26 cellular contexts compared by ENCODE assay signal in the genomic region with DNA sequence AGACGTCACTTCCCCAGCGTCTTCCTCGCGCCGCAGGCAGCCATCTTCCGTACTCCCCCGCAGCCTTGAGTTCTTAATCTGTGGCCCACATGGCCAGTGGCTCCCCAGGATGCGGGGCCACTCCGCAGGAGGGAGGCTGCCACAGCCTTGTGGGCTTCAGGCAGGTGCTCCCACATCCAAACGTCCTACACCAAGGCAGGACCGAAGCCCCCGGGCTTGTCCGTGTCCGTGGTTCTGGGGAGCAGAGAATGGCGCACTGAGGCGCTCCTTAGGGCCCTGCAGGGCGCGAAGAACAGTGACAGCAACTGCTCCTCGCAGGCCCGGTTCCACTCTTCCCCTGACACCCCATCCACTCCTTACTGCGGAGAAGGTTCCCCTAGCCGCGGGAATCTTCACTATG.
"Had no signal": no experiment of that assay in that cellular context is flagged by ENCODE, and none has a peak within 500 bp of the region (broad histone marks: within the 10 kb centered on the region; RNA-seq: fewer than 3 reads in every experiment).

No MANE protein-coding gene starts in this region.

- H3K27me3 ChIP-seq: colonic mucosa, esophagus muscularis mucosa, foreskin keratinocyte, gastroesophageal sphincter, heart right ventricle, right atrium auricular region, sigmoid colon, stomach, tibial artery, upper lobe of left lung had no signal

- H3K9me3 ChIP-seq: colonic mucosa, esophagus muscularis mucosa, gastroesophageal sphincter, prostate gland, right atrium auricular region, sigmoid colon, tibial artery, upper lobe of left lung had no signal

- H3K4me1 Mint-ChIP-seq: immature natural killer cell; memory B cell; neural crest cell; stimulated activated effector memory CD8-positive, alpha-beta T cell treated with anti-CD3 and anti-CD28 coated beads, Interleukin-12 subunit alpha, Interleukin-12 subunit beta, amount 100 ng/mL, for 72 hours had no signal

- ATAC-seq: foreskin keratinocyte; gastroesophageal sphincter; heart right ventricle; natural killer cell treated with Interleukin-12 subunit alpha and Interleukin-12 subunit beta and Interleukin-15 and Interleukin-18, amount 100 ng/mL, for 72 hours; stimulated activated effector memory CD8-positive, alpha-beta T cell treated with anti-CD3 and anti-CD28 coated beads, Interleukin-12 subunit alpha, Interleukin-12 subunit beta, amount 100 ng/mL, for 72 hours had no signal

- H3K4me3 ChIP-seq: colonic mucosa, esophagus muscularis mucosa, gastroesophageal sphincter, heart right ventricle, lung, prostate gland, right atrium auricular region, sigmoid colon, stomach, tibial artery, upper lobe of left lung had no signal

- H3K27ac ChIP-seq: colonic mucosa, esophagus muscularis mucosa, foreskin keratinocyte, gastroesophageal sphincter, heart right ventricle, prostate gland, right atrium auricular region, sigmoid colon, stomach, tibial artery, upper lobe of left lung had no signal

- H3K27me3 Mint-ChIP-seq: natural killer cell treated with Interleukin-12 subunit alpha and Interleukin-12 subunit beta and Interleukin-15 and Interleukin-18, amount 100 ng/mL, for 72 hours had no signal

- H3K4me1 ChIP-seq: colonic mucosa, esophagus muscularis mucosa, foreskin keratinocyte, gastroesophageal sphincter, heart right ventricle, prostate gland, right atrium auricular region, sigmoid colon, stomach, tibial artery, upper lobe of left lung had no signal

- H3K36me3 Mint-ChIP-seq: immature natural killer cell; memory B cell; natural killer cell treated with Interleukin-12 subunit alpha and Interleukin-12 subunit beta and Interleukin-15 and Interleukin-18, amount 100 ng/mL, for 72 hours; stimulated activated effector memory CD8-positive, alpha-beta T cell treated with anti-CD3 and anti-CD28 coated beads, Interleukin-12 subunit alpha, Interleukin-12 subunit beta, amount 100 ng/mL, for 72 hours had no signal

- DNase-seq: colonic mucosa; dermis blood vessel endothelial cell; effector memory CD4-positive, alpha-beta T cell; foreskin keratinocyte; heart right ventricle; hippocampal formation; immature natural killer cell; islet precursor cell; sigmoid colon; stimulated activated CD4-positive, alpha-beta T cell treated with anti-CD3 and anti-CD28 coated beads, Interleukin-2, amount 100 ng/mL, for 24 hours; stimulated activated CD4-positive, alpha-beta T cell treated with anti-CD3 and anti-CD28 coated beads, Interleukin-4, amount 100 ng/mL, for 24 hours; stimulated activated naive CD4-positive, alpha-beta T cell treated with Interleukin-2 at 50 U/mL for 16 hours; stomach; tibial artery had no signal

- H3K9me3 Mint-ChIP-seq: stimulated activated effector memory CD8-positive, alpha-beta T cell treated with anti-CD3 and anti-CD28 coated beads, Interleukin-12 subunit alpha, Interleukin-12 subunit beta, amount 100 ng/mL, for 72 hours had no signal

- FAIRE-seq: endothelial cell of umbilical vein, urothelium cell line had no signal

- H3K27ac Mint-ChIP-seq: immature natural killer cell; memory B cell; natural killer cell treated with Interleukin-12 subunit alpha and Interleukin-12 subunit beta and Interleukin-15 and Interleukin-18, amount 100 ng/mL, for 72 hours; stimulated activated effector memory CD8-positive, alpha-beta T cell treated with anti-CD3 and anti-CD28 coated beads, Interleukin-12 subunit alpha, Interleukin-12 subunit beta, amount 100 ng/mL, for 72 hours had no signal

- H3K36me3 ChIP-seq: colonic mucosa, esophagus muscularis mucosa, gastroesophageal sphincter, heart right ventricle, prostate gland, right atrium auricular region, sigmoid colon, stomach, tibial artery, upper lobe of left lung had no signal

- H3K4me3 Mint-ChIP-seq: immature natural killer cell; memory B cell; natural killer cell treated with Interleukin-12 subunit alpha and Interleukin-12 subunit beta and Interleukin-15 and Interleukin-18, amount 100 ng/mL, for 72 hours; neural crest cell; stimulated activated effector memory CD8-positive, alpha-beta T cell treated with anti-CD3 and anti-CD28 coated beads, Interleukin-12 subunit alpha, Interleukin-12 subunit beta, amount 100 ng/mL, for 72 hours had no signal
